ENCODE assay signal across 8 cellular contexts in genomic region chr19:53520163-53520546, GRCh38. TPM values are rescaled to one million over a fixed set of nuclear protein-coding genes. Genes with fewer than 3 reads are reported as not detected.
A peak's percentile ranks its signal among the peaks of the same experiment; 100 is the strongest.
DNase-seq lines count a peak whose midpoint lies in the region; ATAC-seq, FAIRE-seq and TF ChIP-seq lines count a peak whose summit lies in the region.

No MANE protein-coding gene starts in this region.

- 0 out of 2 replicates have a peak overlapping the region, but pooled peaks have one; percentile 68 for H2BK5ac ChIP-seq in H1 (ENCODE audit: low read depth, low read length)

- H3K79me2 ChIP-seq in OCI-LY3 (ENCODE audit: low read length) (peaks cover 10% of the 10 kb centered on the region; the same call in 1 of the 2 replicates), H1 (ENCODE audit: control insufficient read depth in 1 of 2, insufficient read depth in 2 of 2, low read length in 2 of 2) (peaks cover 10 to 28% of the 10 kb centered on the region in 2 experiments; a peak in 3 of 4 replicates)

- H3K56ac ChIP-seq in H1 (replicated peaks; ENCODE audit: insufficient read length, low read depth, low read length), result no peak overlapping the region

- H3K4ac ChIP-seq in H1 (replicated peaks; ENCODE audit: insufficient read length, low read depth, low read length), result peak overlapping the region; percentile 27

- no peak for FAIRE-seq in H1 (lab: Jason Lieb, UNC)

- POLR2A ChIA-PET in H1 (lab: Charles Lee; ENCODE audit: partially characterized antibody), result interaction anchor here (0.6 to 2.6 kb wide), 20 partner anchors 8 to 266 kb away, joined by 3 to 13 read pairs (median 3); partner anchors contain the start of gene ZNF331

- no peaks in the 10 kb centered on the region for H4K20me1 ChIP-seq in BLaER1 treated with 17β-estradiol and CSF1 and Interleukin-3, amounts not matched to agents 10 nM and 100 nM
- H4K20me1 ChIP-seq in OCI-LY3 (ENCODE audit: insufficient read depth, low read length) (no peaks in the 10 kb centered on the region), H1 (replicated peaks in 1 of 2; ENCODE audit: control insufficient read depth in 1 of 2, insufficient read depth in 2 of 2, low read length in 2 of 2) (peaks cover 0 to 5% of the 10 kb centered on the region in 2 experiments)

- peaks cover 3% of the 10 kb centered on the region; the same call in 1 of the 2 replicates for H3K79me1 ChIP-seq in H1 (ENCODE audit: low read depth, low read length)

- CTCF ChIA-PET in H1 (lab: Charles Lee; ENCODE audit: partially characterized antibody), result interaction anchor here (0.9 to 2.2 kb wide), 8 partner anchors 8 to 325 kb away, joined by 3 to 13 read pairs (median 4); no protein-coding TSS in a partner anchor

- H3K36me3 ChIP-seq in BLaER1 treated with 17β-estradiol and CSF1 and Interleukin-3, amounts not matched to agents 10 nM and 100 nM, result peaks cover 0 to 14% (median 6%) of the 10 kb centered on the region in 11 experiments; a peak in 10 of 22 replicates
- no peaks in the 10 kb centered on the region for H3K36me3 ChIP-seq in OCI-LY3 (replicated peaks; ENCODE audit: low read depth, low read length)
- H3K36me3 ChIP-seq in H1 (ENCODE audit: control insufficient read depth in 2 of 4, insufficient read depth in 4 of 4, low read length in 3 of 4), result peaks cover 0 to 6% (median 2%) of the 10 kb centered on the region in 4 experiments; a peak in 2 of 8 replicates
- H3K36me3 ChIP-seq in neuron (ENCODE audit: insufficient read depth, low read length), result peaks cover 4% of the 10 kb centered on the region

- H4K8ac ChIP-seq in H1 (ENCODE audit: extremely low read depth, insufficient read depth, low read length), result no peak overlapping the region

- no peak overlapping the region for H2BK15ac ChIP-seq in H1 (ENCODE audit: low read length)

- TF ChIP-seq POLR2A in H1 (IDR thresholded peaks at IDR 0.05; ENCODE audit: control extremely low read depth in 1 of 2, low read depth in 2 of 2, low read length in 2 of 2), result no peak

- H3K4me2 ChIP-seq in BLaER1 treated with 17β-estradiol and CSF1 and Interleukin-3, amounts not matched to agents 10 nM and 100 nM, result peak overlapping the region; percentile 28 to 100 (median 65)
- H3K4me2 ChIP-seq in OCI-LY3 (ENCODE audit: low read length) (peak overlapping the region; percentile 76), H1 (ENCODE audit: insufficient read depth in 1 of 2, low read depth in 2 of 2, low read length in 2 of 2) (peak overlapping the region; percentile 64 to 72)

- WGBS in H1 (ENCODE audit: extremely low coverage in 1 of 2, insufficient coverage in 1 of 2, insufficient read length in 1 of 2, insufficient replicate concordance in 2 of 2, low coverage in 1 of 2, low lambda C conversion rate in 2 of 2, missing lambda C conversion rate in 1 of 2), 2 experiments, result 73% methylated on average over 13 of the region's 13 CpGs; no CpG with 5 or more reads in 1 of the 2 experiments

- peak overlapping the region in 10 of 11 experiments; percentile 33 to 83 (median 76); a peak in 16 of 22 replicates for H3K9ac ChIP-seq in BLaER1 treated with 17β-estradiol and CSF1 and Interleukin-3, amounts not matched to agents 10 nM and 100 nM
- no peak overlapping the region for H3K9ac ChIP-seq in OCI-LY3 (ENCODE audit: low read length)
- H3K9ac ChIP-seq in H1 (replicated peaks in 1 of 4; ENCODE audit: extremely low read depth in 1 of 4, low read depth in 3 of 4, low read length in 3 of 4), result peak overlapping the region in 1 of 4 experiments; percentile 51; a peak in 1 of 7 replicates

- no peaks in the 10 kb centered on the region for H3K27me3 ChIP-seq in BLaER1 treated with 17β-estradiol and CSF1 and Interleukin-3, amounts not matched to agents 10 nM and 100 nM
- H3K27me3 ChIP-seq in OCI-LY3 (ENCODE audit: low read depth, low read length) (no peaks in the 10 kb centered on the region), H1 (replicated peaks in 1 of 4; ENCODE audit: control insufficient read depth in 3 of 4, extremely low read depth in 1 of 4, insufficient read depth in 3 of 4, low read length in 3 of 4) (peaks cover 0 to 3% (median 1%) of the 10 kb centered on the region in 4 experiments; a peak in 2 of 7 replicates), neuron (ENCODE audit: insufficient read depth, low read length) (no peaks in the 10 kb centered on the region)

- DNase-seq in H1 (ENCODE audit: low read depth in 1 of 2, low spot score in 2 of 2) (no peak), NOMO-1 treated with dmso at 0.1 percent for 144 hours (lab: John Stamatoyannopoulos, UW; ENCODE audit: unreplicated experiment) (no peak)

- no peak overlapping the region for H2BK120ac ChIP-seq in H1 (replicated peaks; ENCODE audit: low read depth, low read length)

- peak overlapping the region; percentile 61 to 86 (median 82) for H3K4me3 ChIP-seq in BLaER1 treated with 17β-estradiol and CSF1 and Interleukin-3, amounts not matched to agents 10 nM and 100 nM
- peak overlapping the region; percentile 96 for H3K4me3 ChIP-seq in OCI-LY3 (ENCODE audit: low read length)
- H3K4me3 ChIP-seq in H1 (ENCODE audit: extremely low read depth in 1 of 4, insufficient read depth in 2 of 4, low read depth in 3 of 4, low read length in 4 of 4), result peak overlapping the region; percentile 1 to 92 (median 45); a peak in 3 of 8 replicates
- H3K4me3 ChIP-seq in neuron (ENCODE audit: low read length), result peak overlapping the region; percentile 95

- H2AFZ ChIP-seq in OCI-LY3 (ENCODE audit: low read depth, low read length), result peak overlapping the region; percentile 95
- H2AFZ ChIP-seq in H1 (ENCODE audit: low read length), result peak overlapping the region; percentile 89
- H2AFZ ChIP-seq in neuron (ENCODE audit: low read depth, low read length), result peak overlapping the region; percentile 58

- H3K9me3 ChIP-seq in BLaER1 treated with 17β-estradiol and CSF1 and Interleukin-3, amounts not matched to agents 10 nM and 100 nM (replicated peaks in 1 of 11), result peaks cover 17 to 40% (median 23%) of the 10 kb centered on the region in 11 experiments; a peak in 19 of 22 replicates
- H3K9me3 ChIP-seq in OCI-LY3 (ENCODE audit: insufficient read depth, low read length), result peaks cover 13% of the 10 kb centered on the region
- H3K9me3 ChIP-seq in H1 (ENCODE audit: insufficient read depth in 2 of 2, low read depth in 1 of 2, low read length in 1 of 2), result no peaks in the 10 kb centered on the region
- H3K9me3 ChIP-seq in neuron (ENCODE audit: low read length), result peaks cover 2% of the 10 kb centered on the region

- peak overlapping the region; percentile 23 to 82 (median 71); a peak in 20 of 22 replicates for H3K27ac ChIP-seq in BLaER1 treated with 17β-estradiol and CSF1 and Interleukin-3, amounts not matched to agents 10 nM and 100 nM
- H3K27ac ChIP-seq in OCI-LY3 (ENCODE audit: low read length) (no peak overlapping the region), H1 (ENCODE audit: low read depth, low read length) (no peak overlapping the region; the same call in 1 of the 2 replicates)

- no peak for TF ChIP-seq RAD21 in H1 (IDR thresholded peaks at IDR 0.05 in 1 of 2, conservative IDR thresholded peaks at IDR 0.05 in 1 of 2; ENCODE audit: low read depth in 2 of 2, low read length in 2 of 2)

- H2AK5ac ChIP-seq in H1 (ENCODE audit: low read depth, low read length), result no peak overlapping the region

- 0 out of 2 replicates have a peak overlapping the region, but pooled peaks have one; percentile 38 for H3K18ac ChIP-seq in H1 (ENCODE audit: extremely low read depth, low read length)

- H4K5ac ChIP-seq in H1 (ENCODE audit: insufficient read length, low read depth, low read length), result peak overlapping the region; percentile 46

- no peak overlapping the region for H3K23ac ChIP-seq in H1 (ENCODE audit: insufficient read length)

- H3K14ac ChIP-seq in H1 (ENCODE audit: insufficient read length), result no peak overlapping the region

- TF ChIP-seq CTCF in OCI-LY3 (IDR thresholded peaks at IDR 0.05; ENCODE audit: low read depth, low read length), result no peak
- no peak for TF ChIP-seq CTCF in H1 (IDR thresholded peaks at IDR 0.05; ENCODE audit: control extremely low read depth in 1 of 3, insufficient read depth in 1 of 3, low read depth in 1 of 3, low read length in 3 of 3)

- TF ChIP-seq EP300 in H1 (IDR thresholded peaks at IDR 0.05; ENCODE audit: borderline replicate concordance in 1 of 2, low read depth in 2 of 2, low read length in 2 of 2), result no peak

- H4K91ac ChIP-seq in H1 (replicated peaks; ENCODE audit: insufficient read length, low read length), result no peak overlapping the region

- no peak overlapping the region for H2BK12ac ChIP-seq in H1 (ENCODE audit: low read depth, low read length)

- H3K4me1 ChIP-seq in BLaER1 treated with 17β-estradiol and CSF1 and Interleukin-3, amounts not matched to agents 10 nM and 100 nM, result peaks cover 14 to 43% (median 22%) of the 10 kb centered on the region in 10 experiments
- 0 out of 2 replicates have a peak, but pooled peaks cover 3% of the 10 kb centered on the region for H3K4me1 ChIP-seq in OCI-LY3 (ENCODE audit: low read length)
- H3K4me1 ChIP-seq in H1 (replicated peaks in 1 of 4; ENCODE audit: control insufficient read depth in 3 of 4, insufficient read depth in 4 of 4, low read length in 3 of 4), result peaks cover 0 to 9% (median 2%) of the 10 kb centered on the region in 4 experiments; a peak in 4 of 7 replicates
- H3K4me1 ChIP-seq in neuron (ENCODE audit: insufficient read depth, low read length), result peaks cover 8% of the 10 kb centered on the region

- H2BK20ac ChIP-seq in H1 (ENCODE audit: low read length), result no peak overlapping the region

- peaks cover 9% of the 10 kb centered on the region for H3K23me2 ChIP-seq in H1 (ENCODE audit: low read depth, low read length)

- ATAC-seq in HG02938 (IDR thresholded peaks at IDR 0.05; ENCODE audit: unreplicated experiment), result no peak
- no peak for ATAC-seq in HG03159 (IDR thresholded peaks at IDR 0.05; ENCODE audit: unreplicated experiment)
- no peak for ATAC-seq in HG02571 (IDR thresholded peaks at IDR 0.05; ENCODE audit: unreplicated experiment)

RNA-seq across cellular contexts. Expression of gene ZNF331, which starts 17.8 kb away (rescaled TPM):
- 36.7 and 44.1 TPM in 2 replicates for total RNA-seq in H1 (2021; fragmentation: NEBNext Ultra II Directional; extraction: Animal tissue kit (Norgen Biotek cat#: 25700))
- 30.0 and 43.7 TPM in 2 replicates for polyA plus RNA-seq in H1 (2011; rRNA removed)
- polyA plus RNA-seq in H1 (2011; cell fraction: cytosol; rRNA removed), result 62.0 TPM
- polyA plus RNA-seq in H1 (2011; cell fraction: nucleus; rRNA removed), result 81.9 TPM
- 39.8 to 55.6 TPM (median 46.6 TPM) in 4 replicates for polyA plus RNA-seq in H1 (2012, experiment 1 of 2)
- polyA plus RNA-seq in H1 (2012, experiment 2 of 2), result 4.6 TPM
- polyA plus RNA-seq in H1 (2013, experiment 1 of 2), result 30.5 TPM
- polyA plus RNA-seq in H1 (2013, experiment 2 of 2), result 26.8 TPM
- 34.3 and 35.5 TPM in 2 replicates for polyA minus RNA-seq in H1 (2011; rRNA and poly(A)+ RNA removed)
- 22.2 TPM for polyA minus RNA-seq in H1 (2011; cell fraction: cytosol; rRNA and poly(A)+ RNA removed)
- 48.1 TPM for polyA minus RNA-seq in H1 (2011; cell fraction: nucleus; rRNA and poly(A)+ RNA removed)

RNA-seq across cellular contexts. Expression of gene ZNF813, which starts 52.6 kb away (rescaled TPM):
- total RNA-seq in H1 (2021; fragmentation: NEBNext Ultra II Directional; extraction: Animal tissue kit (Norgen Biotek cat#: 25700)), result 22.1 and 22.4 TPM in 2 replicates
- polyA plus RNA-seq in H1 (2011; rRNA removed), result 1.9 and 2.9 TPM in 2 replicates
- 3.8 TPM for polyA plus RNA-seq in H1 (2011; cell fraction: cytosol; rRNA removed)
- polyA plus RNA-seq in H1 (2011; cell fraction: nucleus; rRNA removed), result 3.4 TPM
- 7.9 to 13.6 TPM (median 8.7 TPM) in 4 replicates for polyA plus RNA-seq in H1 (2012, experiment 1 of 2)
- 0.88 TPM for polyA plus RNA-seq in H1 (2012, experiment 2 of 2)
- polyA plus RNA-seq in H1 (2013, experiment 1 of 2), result 11.9 TPM
- polyA plus RNA-seq in H1 (2013, experiment 2 of 2), result 10.6 TPM
- 18.5 and 24.9 TPM in 2 replicates for polyA minus RNA-seq in H1 (2011; rRNA and poly(A)+ RNA removed)
- polyA minus RNA-seq in H1 (2011; cell fraction: cytosol; rRNA and poly(A)+ RNA removed), result 11.4 TPM
- 36.4 TPM for polyA minus RNA-seq in H1 (2011; cell fraction: nucleus; rRNA and poly(A)+ RNA removed)

Comparison
In these comparisons a context has a peak if more than half of its experiments do, and no peak if none do; other contexts are left out.
1. H3K27ac ChIP-seq: peak in BLaER1 treated with 17β-estradiol and CSF1 and Interleukin-3, amounts not matched to agents 10 nM and 100 nM (11 of 11); none in OCI-LY3 (single experiment) and H1 (single experiment).
2. H3K4me3 ChIP-seq: peak in every context shown above with its lines; median percentile 96 in OCI-LY3; 95 in neuron; 82 in BLaER1 treated with 17β-estradiol and CSF1 and Interleukin-3, amounts not matched to agents 10 nM and 100 nM; 45 in H1.
3. Peak in every context shown above with its lines, with median percentiles within 50 percentile points of each other: H3K4me2 ChIP-seq and H2AFZ ChIP-seq.